Comparison of ENCODE assay signal across 14 cellular contexts in the genomic region with DNA sequence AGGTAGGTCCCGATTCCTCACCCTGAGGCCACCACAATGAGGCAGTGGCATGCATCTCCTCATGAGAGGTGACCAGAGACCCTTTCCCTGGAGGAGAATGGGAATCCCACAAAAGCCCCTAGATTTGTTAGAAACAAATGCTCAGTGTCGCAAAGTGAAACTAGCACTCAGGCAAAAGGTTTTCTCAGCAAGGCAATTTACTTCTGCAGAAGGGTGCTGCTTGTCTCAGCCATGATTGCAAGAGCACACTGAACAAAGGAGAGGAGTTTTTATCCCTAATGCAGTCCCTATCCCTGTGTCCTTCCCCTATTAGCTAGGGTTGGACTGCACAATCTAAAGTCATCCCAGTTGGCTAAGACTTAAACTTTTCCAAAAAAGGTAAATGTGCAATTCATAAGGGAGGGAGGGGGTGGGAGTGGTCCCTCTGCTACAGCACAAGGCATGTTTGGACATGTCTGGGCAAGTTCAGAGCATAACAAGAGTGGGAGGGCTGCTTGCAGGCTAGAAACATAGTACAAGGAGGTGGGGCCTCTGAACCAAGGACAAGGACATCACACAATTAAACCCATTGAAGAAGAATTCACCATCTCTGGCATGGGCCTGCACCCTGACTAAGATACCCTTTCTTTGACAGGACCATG.
DNase-seq lines count a peak whose midpoint lies in the region; ATAC-seq and TF ChIP-seq lines count a peak whose summit lies in the region.
"Had no signal": no experiment of that assay in that cellular context is flagged by ENCODE, and none has a peak within 500 bp of the region (broad histone marks: within the 10 kb centered on the region; RNA-seq: fewer than 3 reads in every experiment).

No MANE protein-coding gene starts in this region.

- peaks cover 23% of the 10 kb centered on the region for H3K9me3 Mint-ChIP-seq in activated naive CD4-positive, alpha-beta T cell treated with anti-CD3 and anti-CD28 coated beads, Interleukin-2, amount 10 ng/mL, durations not matched to agents 7 days and 5 days
- H3K9me3 Mint-ChIP-seq in type B pancreatic cell = peaks cover 13% of the 10 kb centered on the region

- TF ChIP-seq CTCF in type B pancreatic cell (conservative IDR thresholded peaks at IDR 0.05) = no peak

- no peak for ATAC-seq in HG02870 (IDR thresholded peaks at IDR 0.05; ENCODE audit: unreplicated experiment)
- ATAC-seq: A549 had no signal

- H3K36me3 Mint-ChIP-seq in activated naive CD4-positive, alpha-beta T cell treated with anti-CD3 and anti-CD28 coated beads, Interleukin-2, amount 10 ng/mL, durations not matched to agents 7 days and 5 days = no peaks in the 10 kb centered on the region
- H3K36me3 Mint-ChIP-seq in type B pancreatic cell = peaks cover 4% of the 10 kb centered on the region

- no peaks in the 10 kb centered on the region for H3K4me1 Mint-ChIP-seq in activated naive CD4-positive, alpha-beta T cell treated with anti-CD3 and anti-CD28 coated beads, Interleukin-2, amount 10 ng/mL, durations not matched to agents 7 days and 5 days
- H3K4me1 Mint-ChIP-seq in type B pancreatic cell (ENCODE audit: unreplicated experiment) = no peaks in the 10 kb centered on the region
- H3K4me1 Mint-ChIP-seq: CD4-positive, alpha-beta memory T cell had no signal

- H3K27me3 Mint-ChIP-seq in activated naive CD4-positive, alpha-beta T cell treated with anti-CD3 and anti-CD28 coated beads, Interleukin-2, amount 10 ng/mL, durations not matched to agents 7 days and 5 days = no peaks in the 10 kb centered on the region
- H3K27me3 Mint-ChIP-seq in type B pancreatic cell = peaks cover 4% of the 10 kb centered on the region

- peak overlapping the region; percentile 15 for H3K27ac Mint-ChIP-seq in activated naive CD4-positive, alpha-beta T cell treated with anti-CD3 and anti-CD28 coated beads, Interleukin-2, amount 10 ng/mL, durations not matched to agents 7 days and 5 days
- peak overlapping the region; percentile 68 for H3K27ac Mint-ChIP-seq in type B pancreatic cell
- H3K27ac Mint-ChIP-seq: CD4-positive, alpha-beta memory T cell had no signal

- peak overlapping the region; percentile 88 for H3K27ac ChIP-seq in epithelial cell of prostate
- H3K27ac ChIP-seq: A549 had no signal

- H3K4me3 Mint-ChIP-seq in activated naive CD4-positive, alpha-beta T cell treated with anti-CD3 and anti-CD28 coated beads, Interleukin-2, amount 10 ng/mL, durations not matched to agents 7 days and 5 days = no peak overlapping the region
- H3K4me3 Mint-ChIP-seq in type B pancreatic cell = no peak overlapping the region
- H3K4me3 Mint-ChIP-seq: CD4-positive, alpha-beta memory T cell had no signal

- CTCF ChIA-PET in activated naive CD4-positive, alpha-beta T cell treated with anti-CD3 and anti-CD28 coated beads, Interleukin-2, amount 10 ng/mL, durations not matched to agents 7 days and 5 days (lab: Charles Lee) = no interaction called here

- DNase-seq in activated naive CD4-positive, alpha-beta T cell treated with anti-CD3 and anti-CD28 coated beads, Interleukin-2, amount 10 ng/mL, durations not matched to agents 7 days and 5 days = no peak
- no peak for DNase-seq in activated naive CD4-positive, alpha-beta T cell treated with Interleukin-2 at 50 U/mL for 16 hours
- DNase-seq in LoVo (ENCODE audit: low spot score) (peak; percentile 22), epithelial cell of prostate (ENCODE audit: low read depth, low spot score) (no peak), type B pancreatic cell (ENCODE audit: extremely low spot score, unreplicated experiment) (no peak)
- no peak for DNase-seq in activated effector memory CD4-positive, alpha-beta T cell treated with Interleukin-2 at 50 U/mL for 16 hours
- DNase-seq: Calu3; CD4-positive, alpha-beta memory T cell; Kasumi-1; NCI-H1417; NCI-H187; NCI-H526 had no signal
